Comparison of ENCODE assay signal across 26 cellular contexts in genomic region chr1:14773621-14774020, GRCh38.
DNase-seq lines count a peak whose midpoint lies in the region; ATAC-seq, FAIRE-seq and TF ChIP-seq lines count a peak whose summit lies in the region.
"Had no signal": no experiment of that assay in that cellular context is flagged by ENCODE, and none has a peak within 500 bp of the region (broad histone marks: within the 10 kb centered on the region; RNA-seq: fewer than 3 reads in every experiment).

No MANE protein-coding gene starts in this region.

- peak overlapping the region; percentile 59 for H3K27ac Mint-ChIP-seq in dendritic cell treated with granulocyte-macrophage colony-stimulating factor and Interleukin-4, amounts not matched to agents 40 ng/mL and 50 ng/mL, for 4 days
- H3K27ac Mint-ChIP-seq: CD14-positive monocyte; CD4-positive, alpha-beta T cell; CD8-positive, alpha-beta memory T cell had no signal

- no peak for TF ChIP-seq CTCF in pancreas (IDR thresholded peaks at IDR 0.05)

- H3K36me3 ChIP-seq in pancreas = no peaks in the 10 kb centered on the region
- H3K36me3 ChIP-seq: BE2C; BLaER1 treated with 17β-estradiol and CSF1 and Interleukin-3, amounts not matched to agents 10 nM and 100 nM; HAP-1 had no signal

- H3K36me3 Mint-ChIP-seq in dendritic cell treated with granulocyte-macrophage colony-stimulating factor and Interleukin-4, amounts not matched to agents 40 ng/mL and 50 ng/mL, for 4 days (ENCODE audit: low read depth) = no peaks in the 10 kb centered on the region
- H3K36me3 Mint-ChIP-seq: CD14-positive monocyte; CD8-positive, alpha-beta memory T cell had no signal

- in situ Hi-C loops in KBM-7 (cut with MboI; ENCODE audit: low pct_unique_long_range_greater_than_20kb, low sequenced_read_pairs) = no loop called here

- no peaks in the 10 kb centered on the region for H3K9me3 ChIP-seq in pancreas
- H3K9me3 ChIP-seq: A549, BE2C, HAP-1 had no signal

- no peak overlapping the region for H3K4me3 Mint-ChIP-seq in dendritic cell treated with granulocyte-macrophage colony-stimulating factor and Interleukin-4, amounts not matched to agents 40 ng/mL and 50 ng/mL, for 4 days
- H3K4me3 Mint-ChIP-seq: CD14-positive monocyte; CD4-positive, alpha-beta T cell; CD8-positive, alpha-beta memory T cell had no signal

- peaks cover 36% of the 10 kb centered on the region for H3K4me1 Mint-ChIP-seq in dendritic cell treated with granulocyte-macrophage colony-stimulating factor and Interleukin-4, amounts not matched to agents 40 ng/mL and 50 ng/mL, for 4 days (ENCODE audit: low read depth)
- H3K4me1 Mint-ChIP-seq: CD8-positive, alpha-beta memory T cell had no signal

- no peak overlapping the region for H3K27ac ChIP-seq in pancreas
- H3K27ac ChIP-seq: A549; BLaER1 treated with 17β-estradiol and CSF1 and Interleukin-3, amounts not matched to agents 10 nM and 100 nM had no signal

- no peaks in the 10 kb centered on the region for H3K4me1 ChIP-seq in pancreas
- H3K4me1 ChIP-seq: A549, BE2C, HAP-1 had no signal

- intact Hi-C loops in dendritic cell treated with granulocyte-macrophage colony-stimulating factor and Interleukin-4, amounts not matched to agents 40 ng/mL and 50 ng/mL, for 4 days (cut with micrococcal nuclease) = no loop called here
- intact Hi-C loops in pancreas (cut with DNase I) = no loop called here

- no peaks in the 10 kb centered on the region for H3K27me3 ChIP-seq in pancreas
- H3K27me3 ChIP-seq: BE2C; BLaER1 treated with 17β-estradiol and CSF1 and Interleukin-3, amounts not matched to agents 10 nM and 100 nM had no signal

- ATAC-seq in esophagus mucosa = no peak
- no peak for ATAC-seq in pancreas
- ATAC-seq: A549 had no signal

- WGBS in pancreas, 2 donors = 95% methylated on average over 9 of the region's 9 CpGs

- FAIRE-seq in pancreas (lab: Jason Lieb, UNC) = no peak
- FAIRE-seq: A549, D721Med, GM12891, GM18507, H54 had no signal

- DNase-seq in KBM-7 = peak; percentile 24
- peak; percentile 61 for DNase-seq in SK-N-DZ (ENCODE audit: low spot score)
- peak; percentile 71 for DNase-seq in retina
- no peak for DNase-seq in HCEC 1CT
- no peak for DNase-seq in pancreas
- DNase-seq: 8988T; ACHN; AML-193; BE2C; CD4-positive, alpha-beta T cell; CD8-positive, alpha-beta memory T cell; DMS 273 treated with DMSO at 0.1 percent for 48 hours; DMS79; EL; GF-D8; GOT3 had no signal

- H3K27me3 Mint-ChIP-seq in dendritic cell treated with granulocyte-macrophage colony-stimulating factor and Interleukin-4, amounts not matched to agents 40 ng/mL and 50 ng/mL, for 4 days = no peaks in the 10 kb centered on the region
- H3K27me3 Mint-ChIP-seq: CD4-positive, alpha-beta T cell had no signal

- no peaks in the 10 kb centered on the region for H3K9me3 Mint-ChIP-seq in dendritic cell treated with granulocyte-macrophage colony-stimulating factor and Interleukin-4, amounts not matched to agents 40 ng/mL and 50 ng/mL, for 4 days
- H3K9me3 Mint-ChIP-seq: CD4-positive, alpha-beta T cell had no signal

- no peak overlapping the region for H3K4me3 ChIP-seq in pancreas
- H3K4me3 ChIP-seq: A549; BLaER1 treated with 17β-estradiol and CSF1 and Interleukin-3, amounts not matched to agents 10 nM and 100 nM; HAP-1 had no signal

Comparison
In these comparisons a context has a peak if more than half of its experiments do, and no peak if none do; other contexts are left out.
1. DNase-seq: peak in KBM-7 (single experiment), SK-N-DZ (single experiment) and retina (single experiment); none in HCEC 1CT (single experiment) and pancreas (0 of 6).